Comparison of ENCODE assay signal across 8 cellular contexts in genomic region chr3:9749333-9749662, GRCh38. TPM values are rescaled to one million over a fixed set of nuclear protein-coding genes. Genes with fewer than 3 reads are reported as not detected.
DNase-seq lines count a peak whose midpoint lies in the region; ATAC-seq and TF ChIP-seq lines count a peak whose summit lies in the region.

No MANE protein-coding gene starts in this region.

- peak; percentile 22 for DNase-seq in BE2C
- no peak for DNase-seq in Karpas-422
- no peak for DNase-seq in coronary artery (ENCODE audit: low spot score)
- no peak for DNase-seq in naive thymus-derived CD8-positive, alpha-beta T cell
- DNase-seq in DMS153 treated with DMSO at 0.1 percent for 48 hours (lab: John Stamatoyannopoulos, UW; ENCODE audit: unreplicated experiment) = no peak
- DNase-seq in DMS79 treated with DMSO at 0.1 percent for 48 hours (lab: John Stamatoyannopoulos, UW) = no peak
- DNase-seq in glomerular visceral epithelial cell (ENCODE audit: extremely low spot score) = no peak

- H3K36me3 Mint-ChIP-seq in naive thymus-derived CD8-positive, alpha-beta T cell = peaks cover 0 to 62% (median 4%) of the 10 kb centered on the region in 3 donors

- H2AFZ ChIP-seq in Karpas-422 (ENCODE audit: low read length) = no peak overlapping the region

- H3K4me1 Mint-ChIP-seq in naive thymus-derived CD8-positive, alpha-beta T cell = peaks cover 19 to 44% (median 41%) of the 10 kb centered on the region in 4 donors

- H3K4me1 ChIP-seq in BE2C (no peaks in the 10 kb centered on the region), Karpas-422 (ENCODE audit: low read length) (peaks cover 32% of the 10 kb centered on the region)

- peak overlapping the region; percentile 91 to 99 (median 96) for H3K4me3 Mint-ChIP-seq in naive thymus-derived CD8-positive, alpha-beta T cell

- no peaks in the 10 kb centered on the region for H3K27me3 ChIP-seq in BE2C
- H3K27me3 ChIP-seq in Karpas-422 (ENCODE audit: low read length) = no peaks in the 10 kb centered on the region

- H3K4me3 ChIP-seq in BE2C (ENCODE audit: low read depth, low read length) = peak overlapping the region; percentile 74
- H3K4me3 ChIP-seq in Karpas-422 (ENCODE audit: low read length) = peak overlapping the region; percentile 75
- peak overlapping the region; percentile 77 for H3K4me3 ChIP-seq in coronary artery

- H3K27ac ChIP-seq in Karpas-422 (ENCODE audit: low read length) (peak overlapping the region; percentile 67), coronary artery (peak overlapping the region; percentile 42 to 94)

- peak overlapping the region; percentile 87 for H3K4me2 ChIP-seq in Karpas-422 (ENCODE audit: low read depth, low read length, poor library complexity, severe bottlenecking)

- POLR2A ChIA-PET in naive thymus-derived CD8-positive, alpha-beta T cell (lab: Charles Lee) = interaction anchor here (0.6 to 5.5 kb wide), 8 partner anchors 9 to 184 kb away, joined by 3 to 52 read pairs (median 4); partner anchors contain the start of genes ARPC4, BRPF1, CRELD1 and JAGN1

- H3K27ac Mint-ChIP-seq in naive thymus-derived CD8-positive, alpha-beta T cell = peak overlapping the region; percentile 90 to 98 (median 93)

- TF ChIP-seq CTCF in BE2C (IDR thresholded peaks at IDR 0.05; ENCODE audit: low read depth, low read length) (no peak), coronary artery (IDR thresholded peaks at IDR 0.05) (no peak)

- H3K9me3 ChIP-seq in BE2C (no peaks in the 10 kb centered on the region), Karpas-422 (ENCODE audit: low read length) (no peaks in the 10 kb centered on the region)

- no peaks in the 10 kb centered on the region for H4K20me1 ChIP-seq in Karpas-422 (ENCODE audit: insufficient read depth, low read depth, low read length)

- peaks cover 19% of the 10 kb centered on the region for H3K79me2 ChIP-seq in Karpas-422 (ENCODE audit: low read length)

- peak in 1 of 2 donors; percentile 27 for ATAC-seq in naive thymus-derived CD8-positive, alpha-beta T cell
- no peak for ATAC-seq in HG03108 (IDR thresholded peaks at IDR 0.05; ENCODE audit: unreplicated experiment)

- no peaks in the 10 kb centered on the region for H3K27me3 Mint-ChIP-seq in naive thymus-derived CD8-positive, alpha-beta T cell

- H3K36me3 ChIP-seq in BE2C (peaks cover 22% of the 10 kb centered on the region), Karpas-422 (ENCODE audit: insufficient read depth, low read length) (peaks cover 26% of the 10 kb centered on the region; the same call in 1 of the 2 replicates)

- no peaks in the 10 kb centered on the region for H3K9me2 ChIP-seq in Karpas-422 (replicated peaks; ENCODE audit: insufficient read depth, low read length)

- H3K9me3 Mint-ChIP-seq in naive thymus-derived CD8-positive, alpha-beta T cell = no peaks in the 10 kb centered on the region

- peak overlapping the region; percentile 74 for H3K9ac ChIP-seq in Karpas-422 (ENCODE audit: low read length)

RNA-seq across cellular contexts. Expression of gene OGG1, which starts 0.5 kb away (rescaled TPM):
- 18.1 TPM for polyA plus RNA-seq in BE2C (2012; ENCODE audit: insufficient read depth, insufficient read length, low read depth)
- total RNA-seq in Karpas-422 (2014; rRNA removed; shearing (Covaris generic); ENCODE audit: low replicate concordance) = 22.1 and 48.7 TPM in 2 replicates
- total RNA-seq in naive thymus-derived CD8-positive, alpha-beta T cell = 10 to 100 TPM; 25.7 to 27.0 TPM
- 10 to 100 TPM; 15.3 to 20.7 (median 18.0) TPM for polyA plus RNA-seq in naive thymus-derived CD8-positive, alpha-beta T cell

RNA-seq across cellular contexts. Expression of gene BRPF1, which starts 17.8 kb away (rescaled TPM):
- polyA plus RNA-seq in BE2C (2012; ENCODE audit: insufficient read depth, insufficient read length, low read depth) = 21.3 TPM
- total RNA-seq in Karpas-422 (2014; rRNA removed; shearing (Covaris generic); ENCODE audit: low replicate concordance) = 14.5 and 28.2 TPM in 2 replicates
- total RNA-seq in naive thymus-derived CD8-positive, alpha-beta T cell = 10 to 100 TPM; 41.2 to 43.9 TPM
- polyA plus RNA-seq in naive thymus-derived CD8-positive, alpha-beta T cell = 10 to 100 TPM in 2 of 3 donors, 1 to 10 TPM in 1; 8.8 to 24.9 (median 10.8) TPM

RNA-seq across cellular contexts. Expression of gene CAMK1, which starts 20.4 kb away (rescaled TPM):
- 6.0 TPM for polyA plus RNA-seq in BE2C (2012; ENCODE audit: insufficient read depth, insufficient read length, low read depth)
- 41.6 and 86.6 TPM in 2 replicates for total RNA-seq in Karpas-422 (2014; rRNA removed; shearing (Covaris generic); ENCODE audit: low replicate concordance)
- total RNA-seq in naive thymus-derived CD8-positive, alpha-beta T cell = under 1 TPM; 0.31 to 0.96 TPM
- polyA plus RNA-seq in naive thymus-derived CD8-positive, alpha-beta T cell = 1 to 10 TPM in 2 of 3 donors, under 1 TPM in 1; 0.17 to 1.1 (median 1.1) TPM

RNA-seq across cellular contexts. Expression of gene TADA3, which starts 43.0 kb away (rescaled TPM):
- 25.9 TPM for polyA plus RNA-seq in BE2C (2012; ENCODE audit: insufficient read depth, insufficient read length, low read depth)
- 80.2 and 122 TPM in 2 replicates for total RNA-seq in Karpas-422 (2014; rRNA removed; shearing (Covaris generic); ENCODE audit: low replicate concordance)
- total RNA-seq in naive thymus-derived CD8-positive, alpha-beta T cell = 10 to 100 TPM; 33.3 to 35.9 TPM
- 10 to 100 TPM; 38.2 to 51.2 (median 44.1) TPM for polyA plus RNA-seq in naive thymus-derived CD8-positive, alpha-beta T cell

RNA-seq across cellular contexts. Expression of gene ARPC4, which starts 43.6 kb away (rescaled TPM):
- 102 TPM for polyA plus RNA-seq in BE2C (2012; ENCODE audit: insufficient read depth, insufficient read length, low read depth)
- total RNA-seq in Karpas-422 (2014; rRNA removed; shearing (Covaris generic); ENCODE audit: low replicate concordance) = 102 and 123 TPM in 2 replicates
- total RNA-seq in naive thymus-derived CD8-positive, alpha-beta T cell = 100 to 1,000 TPM; 134 to 146 TPM
- polyA plus RNA-seq in naive thymus-derived CD8-positive, alpha-beta T cell = 100 to 1,000 TPM; 201 to 229 (median 225) TPM

Comparison
In these comparisons a context has a peak if more than half of its experiments do, and no peak if none do; other contexts are left out.
1. RNA of gene CAMK1, which starts 20.4 kb away (total RNA-seq): 41.6 to 86.6 TPM in Karpas-422; 0.31 to 0.96 TPM in naive thymus-derived CD8-positive, alpha-beta T cell; every median in the first group is over 10 times any median in the second.
2. Peak in every context shown above with its lines, with median percentiles within 50 percentile points of each other: H3K4me3 ChIP-seq.